27 cellular contexts compared by ENCODE assay signal in genomic region chr10:54799491-54799890, GRCh38. TPM values are rescaled to one million over a fixed set of nuclear protein-coding genes. Genes with fewer than 3 reads are reported as not detected.
"Had no signal": no experiment of that assay in that cellular context is flagged by ENCODE, and none has a peak within 500 bp of the region (broad histone marks: within the 10 kb centered on the region; RNA-seq: fewer than 3 reads in every experiment).

No MANE protein-coding gene starts in this region.

- H3K4me3 Mint-ChIP-seq: activated CD4-positive, alpha-beta T cell treated with anti-CD3 and anti-CD28 coated beads, Interleukin-2, amount 10 ng/mL, durations not matched to agents 24 days and 14 days; activated CD8-positive, alpha-beta T cell treated with anti-CD3 and anti-CD28 coated beads, Interleukin-2, amount 10 ng/mL, durations not matched to agents 7 days and 5 days; activated naive CD4-positive, alpha-beta T cell treated with anti-CD3 and anti-CD28 coated beads, Interleukin-2, amount 50 U/mL, for 24 hours; activated naive CD8-positive, alpha-beta T cell treated with anti-CD3 and anti-CD28 coated beads, Interleukin-2, amount 10 ng/mL, durations not matched to agents 7 days and 5 days; activated T-cell treated with anti-CD3 and anti-CD28 coated beads, Interleukin-2, amount 50 U/mL, for 24 hours; central memory CD8-positive, alpha-beta T cell had no signal

- H3K27ac Mint-ChIP-seq: activated CD4-positive, alpha-beta T cell treated with anti-CD3 and anti-CD28 coated beads, Interleukin-2, amount 10 ng/mL, durations not matched to agents 24 days and 14 days; activated CD8-positive, alpha-beta T cell treated with anti-CD3 and anti-CD28 coated beads, Interleukin-2, amount 10 ng/mL, durations not matched to agents 7 days and 5 days; activated naive CD4-positive, alpha-beta T cell treated with anti-CD3 and anti-CD28 coated beads, Interleukin-2, amount 50 U/mL, for 24 hours; activated naive CD8-positive, alpha-beta T cell treated with anti-CD3 and anti-CD28 coated beads, Interleukin-2, amount 10 ng/mL, durations not matched to agents 7 days and 5 days; activated T-cell treated with anti-CD3 and anti-CD28 coated beads, Interleukin-2, amount 50 U/mL, for 24 hours had no signal

- H3K27me3 Mint-ChIP-seq: activated CD4-positive, alpha-beta T cell treated with anti-CD3 and anti-CD28 coated beads, Interleukin-2, amount 10 ng/mL, durations not matched to agents 24 days and 14 days; activated naive CD4-positive, alpha-beta T cell treated with anti-CD3 and anti-CD28 coated beads, Interleukin-2, amount 50 U/mL, for 24 hours; activated naive CD8-positive, alpha-beta T cell treated with anti-CD3 and anti-CD28 coated beads, Interleukin-2, amount 10 ng/mL, durations not matched to agents 7 days and 5 days; activated T-cell treated with anti-CD3 and anti-CD28 coated beads, Interleukin-2, amount 50 U/mL, for 24 hours; central memory CD8-positive, alpha-beta T cell had no signal

- ATAC-seq: activated CD8-positive, alpha-beta T cell treated with anti-CD3 and anti-CD28 coated beads, Interleukin-2, amount 10 ng/mL, durations not matched to agents 7 days and 5 days; Panc1 had no signal

- H3K36me3 Mint-ChIP-seq: activated naive CD4-positive, alpha-beta T cell treated with anti-CD3 and anti-CD28 coated beads, Interleukin-2, amount 50 U/mL, for 24 hours; activated naive CD8-positive, alpha-beta T cell treated with anti-CD3 and anti-CD28 coated beads, Interleukin-2, amount 10 ng/mL, durations not matched to agents 7 days and 5 days had no signal

- H3K4me1 Mint-ChIP-seq: activated CD4-positive, alpha-beta T cell treated with anti-CD3 and anti-CD28 coated beads, Interleukin-2, amount 10 ng/mL, durations not matched to agents 24 days and 14 days; activated naive CD4-positive, alpha-beta T cell treated with anti-CD3 and anti-CD28 coated beads, Interleukin-2, amount 50 U/mL, for 24 hours; activated naive CD8-positive, alpha-beta T cell treated with anti-CD3 and anti-CD28 coated beads, Interleukin-2, amount 10 ng/mL, durations not matched to agents 7 days and 5 days; central memory CD8-positive, alpha-beta T cell had no signal

- DNase-seq: activated CD4-positive, alpha-beta T cell treated with anti-CD3 and anti-CD28 coated beads, Interleukin-2, amount 10 ng/mL, durations not matched to agents 24 days and 14 days; activated CD4-positive, alpha-beta T cell treated with anti-CD3 and anti-CD28 coated beads, Interleukin-2, amount 50 U/mL, for 4 hours; activated CD8-positive, alpha-beta T cell treated with anti-CD3 and anti-CD28 coated beads, Interleukin-2, amount 10 ng/mL, durations not matched to agents 7 days and 5 days; activated gamma-delta T cell treated with Interleukin-2 at 50 U/mL for 16 hours; activated naive CD8-positive, alpha-beta T cell treated with anti-CD3 and anti-CD28 coated beads, Interleukin-2, amount 10 ng/mL, durations not matched to agents 7 days and 5 days; activated T-cell treated with anti-CD3 and anti-CD28 coated beads, Interleukin-2, amount 50 U/mL, for 24 hours; amygdala; KG1; MM.1S; MV-4-11; NCI-H1092; NCI-H1436 treated with DMSO at 0.1 percent for 48 hours; NCI-H187 treated with DMSO at 0.1 percent for 48 hours; NCI-H345; NCI-H510A; NCI-H526; SIG-M5; SW 1271; T-helper 1 cell; T-helper 2 cell; T-helper 9 cell had no signal

- H3K9me3 Mint-ChIP-seq: activated CD4-positive, alpha-beta T cell treated with anti-CD3 and anti-CD28 coated beads, Interleukin-2, amount 10 ng/mL, durations not matched to agents 24 days and 14 days; activated naive CD4-positive, alpha-beta T cell treated with anti-CD3 and anti-CD28 coated beads, Interleukin-2, amount 50 U/mL, for 24 hours had no signal

RNA-seq across cellular contexts. Expression of gene PCDH15, which starts 1.5 kb away (rescaled TPM):
- total RNA-seq: activated CD4-positive, alpha-beta T cell treated with anti-CD3 and anti-CD28 coated beads, Interleukin-2, amount 10 ng/mL, durations not matched to agents 24 days and 14 days; activated CD8-positive, alpha-beta T cell treated with anti-CD3 and anti-CD28 coated beads, Interleukin-2, amount 10 ng/mL, durations not matched to agents 7 days and 5 days; activated naive CD8-positive, alpha-beta T cell treated with anti-CD3 and anti-CD28 coated beads, Interleukin-2, amount 10 ng/mL, durations not matched to agents 7 days and 5 days; ascending aorta; chondrocyte; RPMI7951 had no signal
